In genomic region chr17:6936370-6937028, GRCh38 we compare ENCODE assay signal across 8 cellular contexts. TPM values are rescaled to one million over a fixed set of nuclear protein-coding genes. Genes with fewer than 3 reads are reported as not detected.
A peak's percentile ranks its signal among the peaks of the same experiment; 100 is the strongest.
DNase-seq lines count a peak whose midpoint lies in the region; TF ChIP-seq lines count a peak whose summit lies in the region.

No MANE protein-coding gene starts in this region.

- H3K27me3 Mint-ChIP-seq in endodermal cell (ENCODE audit: insufficient read depth) = peaks cover 46% of the 10 kb centered on the region

- WGBS in endodermal cell (ENCODE audit: insufficient coverage in 1 of 2, insufficient read length in 1 of 2), 2 experiments = 80 to 85% methylated on average over 3 to 8 of the region's 8 CpGs

- H3K4me3 ChIP-seq in BJ (ENCODE audit: low read depth, low read length) (peak overlapping the region; percentile 15; the same call in 1 of the 2 replicates), coronary artery (peak overlapping the region; percentile 71), muscle layer of colon (ENCODE audit: low read depth in 1 of 2, low read length in 2 of 2) (peak overlapping the region in 1 of 2 donors; percentile 59), endodermal cell (ENCODE audit: low read length) (no peak overlapping the region)

- H3K9me3 ChIP-seq in muscle layer of colon (ENCODE audit: low read length) = no peaks in the 10 kb centered on the region
- H3K9me3 ChIP-seq in endodermal cell (ENCODE audit: control insufficient read depth, low read length) = peaks cover 17% of the 10 kb centered on the region

- H3K27me3 ChIP-seq in BJ (ENCODE audit: control insufficient read depth, insufficient read depth, low read length) (no peaks in the 10 kb centered on the region), muscle layer of colon (ENCODE audit: control insufficient read depth in 1 of 2, insufficient read depth in 2 of 2, low read length in 2 of 2) (no peaks in the 10 kb centered on the region), endodermal cell (ENCODE audit: control insufficient read depth, insufficient read depth, low read length, poor library complexity, severe bottlenecking) (peaks cover 61% of the 10 kb centered on the region)

- no peaks in the 10 kb centered on the region for H3K36me3 ChIP-seq in BJ (ENCODE audit: control insufficient read depth, insufficient read depth, low read length)
- no peaks in the 10 kb centered on the region for H3K36me3 ChIP-seq in muscle layer of colon (ENCODE audit: insufficient read depth, low read length)
- no peaks in the 10 kb centered on the region for H3K36me3 ChIP-seq in endodermal cell (ENCODE audit: control insufficient read depth, insufficient read depth, low read length)

- POLR2A ChIA-PET in BJ (lab: Charles Lee) = no interaction called here

- peaks cover 19% of the 10 kb centered on the region for H3K9me3 Mint-ChIP-seq in endodermal cell

- H3K27ac ChIP-seq in coronary artery (peak overlapping the region; percentile 46 to 75), muscle layer of colon (ENCODE audit: low read depth, low read length) (peak overlapping the region; percentile 41), endodermal cell (ENCODE audit: low read depth, low read length) (no peak overlapping the region)

- H3K27ac Mint-ChIP-seq in endodermal cell = no peak overlapping the region

- no peak for TF ChIP-seq CTCF in BJ (IDR thresholded peaks at IDR 0.05; ENCODE audit: insufficient read depth, low read depth, low read length)
- TF ChIP-seq CTCF in coronary artery (IDR thresholded peaks at IDR 0.05) = no peak
- TF ChIP-seq CTCF in endodermal cell (conservative IDR thresholded peaks at IDR 0.05) = no peak

- DNase-seq in BJ (ENCODE audit: low read depth) = no peak
- peak; percentile 38 for DNase-seq in NCI-H748 treated with DMSO at 0.1 percent for 48 hours (lab: John Stamatoyannopoulos, UW)
- no peak for DNase-seq in coronary artery (ENCODE audit: low spot score)
- no peak for DNase-seq in islet precursor cell
- DNase-seq in KBM-7 = no peak
- DNase-seq in endodermal cell = no peak
- no peak for DNase-seq in activated CD8-positive, alpha-beta memory T cell treated with anti-CD3 and anti-CD28 coated beads, Interleukin-2, amount 50 U/mL, for 4 hours

- CTCF ChIA-PET in BJ (lab: Yijun Ruan, JAX) = interaction anchor here (0.6 kb wide), 1 partner anchor 37 kb away, joined by 3 read pairs; no protein-coding TSS in a partner anchor

- no peak overlapping the region for H3K4me3 Mint-ChIP-seq in endodermal cell

- peaks cover 6% of the 10 kb centered on the region for H3K4me1 Mint-ChIP-seq in endodermal cell

- H3K4me1 ChIP-seq in muscle layer of colon (ENCODE audit: insufficient read depth, low read length) (no peaks in the 10 kb centered on the region), endodermal cell (ENCODE audit: control insufficient read depth, insufficient read depth, low read length) (no peaks in the 10 kb centered on the region)

- peak overlapping the region; percentile 47 for H3K9ac ChIP-seq in muscle layer of colon (ENCODE audit: low read length)
- H3K9ac ChIP-seq in endodermal cell (ENCODE audit: extremely low read depth, low read length, poor library complexity, severe bottlenecking) = no peak overlapping the region

- H3K36me3 Mint-ChIP-seq in endodermal cell (ENCODE audit: low read depth) = peaks cover 9% of the 10 kb centered on the region

- in situ Hi-C loops in KBM-7 (cut with MboI; ENCODE audit: low pct_unique_long_range_greater_than_20kb, low sequenced_read_pairs) = no loop called here

RNA-seq across cellular contexts. Expression of gene ALOX12, which starts 59.4 kb away (rescaled TPM):
- not detected in 2 replicates for polyA plus RNA-seq in BJ (2011; rRNA removed)
- polyA minus RNA-seq in BJ (2011; rRNA and poly(A)+ RNA removed) = not detected in 2 replicates
- total RNA-seq in endodermal cell = under 1 TPM; 0.46 to 0.92 TPM
- 0.18 TPM for polyA plus RNA-seq in endodermal cell (2013, experiment 1 of 2)
- not detected for polyA plus RNA-seq in endodermal cell (2013, experiment 2 of 2)
